24 cellular contexts compared by ENCODE assay signal in the genomic region with DNA sequence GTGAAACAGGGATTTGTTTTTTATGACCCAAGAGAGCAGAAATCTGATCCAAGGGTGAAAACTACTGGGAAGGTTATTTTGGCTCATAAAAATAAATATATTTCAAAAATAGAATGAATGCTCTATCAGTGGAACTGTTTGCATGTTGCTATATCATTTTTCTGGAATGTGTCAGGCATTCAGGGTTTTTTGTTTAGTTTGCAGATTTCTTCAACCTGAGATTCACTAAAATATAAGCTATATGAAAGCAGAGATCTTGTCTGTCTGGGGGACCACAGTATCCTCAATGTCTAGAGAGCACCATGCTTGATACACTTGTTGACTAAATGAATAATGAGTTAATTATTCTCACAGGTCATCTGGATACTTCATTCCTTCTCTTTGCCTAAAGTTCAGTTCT.
DNase-seq lines count a peak whose midpoint lies in the region; ATAC-seq and TF ChIP-seq lines count a peak whose summit lies in the region.
"Had no signal": no experiment of that assay in that cellular context is flagged by ENCODE, and none has a peak within 500 bp of the region (broad histone marks: within the 10 kb centered on the region; RNA-seq: fewer than 3 reads in every experiment).

No MANE protein-coding gene starts in this region.

- DNase-seq in IMR-90 (no peak), fibroblast of peridontal ligament (ENCODE audit: extremely low read depth) (peak; percentile 4), myocyte (ENCODE audit: low read depth) (peak; percentile 12), GM19240 (ENCODE audit: insufficient read length, low spot score) (no peak), WTC11 (ENCODE audit: low spot score) (no peak), heart left ventricle (no peak)
- DNase-seq: 8988T; ACHN; BE2C; C1 segment of cervical spinal cord; CD4-positive, alpha-beta memory T cell; CD4-positive, CD25-positive, alpha-beta regulatory T cell; CD8-positive, alpha-beta memory T cell; COR-L47; DMS 273 treated with DMSO at 0.1 percent for 48 hours; DMS153; DMS53; DMS79; DND-41; EL; GDM1 had no signal

- H3K23ac ChIP-seq in IMR-90 (ENCODE audit: low read depth, low read length) = no peak overlapping the region

- H3K27me3 ChIP-seq in IMR-90 (ENCODE audit: control insufficient read depth, insufficient read depth, low read length) (no peaks in the 10 kb centered on the region), heart left ventricle (no peaks in the 10 kb centered on the region)
- H3K27me3 ChIP-seq: BE2C, BLaER1 had no signal

- H3K4me2 ChIP-seq in IMR-90 (ENCODE audit: low read depth, low read length) = no peak overlapping the region
- H3K4me2 ChIP-seq: BLaER1 had no signal

- intact Hi-C loops in IMR-90 (cut with micrococcal nuclease) (no loop called here), heart left ventricle (cut with DNase I) (no loop called here)

- H3K79me1 ChIP-seq in IMR-90 (ENCODE audit: low read depth in 1 of 2, low read length in 2 of 2) = no peaks in the 10 kb centered on the region

- ATAC-seq in IMR-90 (ENCODE audit: low read depth) (peak; percentile 21), WTC11 (no peak), heart left ventricle (no peak)
- ATAC-seq: GM12878 had no signal

- no peak overlapping the region for H2BK15ac ChIP-seq in IMR-90 (ENCODE audit: low read depth, low read length)

- dilution Hi-C loops in IMR-90 (cut with HindIII; ENCODE audit: low sequenced_read_pairs, unreplicated experiment) = no loop called here

- H3K27ac ChIP-seq in IMR-90 (ENCODE audit: insufficient read depth, low read length) = no peak overlapping the region
- H3K27ac ChIP-seq in heart left ventricle = no peak overlapping the region
- H3K27ac ChIP-seq: BLaER1 had no signal

- TF ChIP-seq CTCF in IMR-90 (conservative IDR thresholded peaks at IDR 0.05; ENCODE audit: low read depth, low read length) (no peak), WTC11 (IDR thresholded peaks at IDR 0.05) (no peak), heart left ventricle (IDR thresholded peaks at IDR 0.05) (no peak)

- no peak overlapping the region for H2AK5ac ChIP-seq in IMR-90 (ENCODE audit: low read depth, low read length)

- no peak overlapping the region for H4K8ac ChIP-seq in IMR-90 (ENCODE audit: low read depth in 2 of 2, low read length in 2 of 2)

- no peak overlapping the region for H2BK120ac ChIP-seq in IMR-90 (ENCODE audit: low read depth, low read length)

- no peak overlapping the region for H3K4me3 ChIP-seq in IMR-90 (ENCODE audit: insufficient read depth, low read depth, low read length)
- no peak overlapping the region for H3K4me3 ChIP-seq in heart left ventricle
- H3K4me3 ChIP-seq: BLaER1, GM12878 had no signal

- POLR2A ChIA-PET in IMR-90 (lab: Charles Lee; ENCODE audit: unreplicated experiment) (no interaction called here), WTC11 (lab: Charles Lee) (no interaction called here)

- TF ChIP-seq POLR2A in IMR-90 (IDR thresholded peaks at IDR 0.05; ENCODE audit: low read depth, low read length) (no peak), heart left ventricle (IDR thresholded peaks at IDR 0.05) (no peak)

- no peak overlapping the region for H2BK5ac ChIP-seq in IMR-90 (ENCODE audit: low read depth, low read length, poor library complexity, severe bottlenecking)

- no peak overlapping the region for H3K18ac ChIP-seq in IMR-90 (ENCODE audit: low read depth, low read length)

- H3K27ac Mint-ChIP-seq in WTC11 = no peak overlapping the region
- H3K27ac Mint-ChIP-seq: CD14-positive monocyte; CD4-positive, alpha-beta memory T cell; CD4-positive, CD25-positive, alpha-beta regulatory T cell; CD8-positive, alpha-beta memory T cell had no signal

- H4K20me1 ChIP-seq in IMR-90 (ENCODE audit: insufficient read depth, low read length) = no peaks in the 10 kb centered on the region
- H4K20me1 ChIP-seq: BLaER1 had no signal

- H3K9me1 ChIP-seq in IMR-90 (ENCODE audit: insufficient read depth, low read length) = no peaks in the 10 kb centered on the region

- H3K4ac ChIP-seq in IMR-90 (ENCODE audit: low read depth, low read length) = no peak overlapping the region

- in situ Hi-C loops in IMR-90 (cut with MboI; ENCODE audit: low sequenced_read_pairs) = no loop called here

- H3K27me3 Mint-ChIP-seq in WTC11 (ENCODE audit: low read depth) = no peaks in the 10 kb centered on the region
- H3K27me3 Mint-ChIP-seq: CD4-positive, alpha-beta memory T cell; CD4-positive, CD25-positive, alpha-beta regulatory T cell; CD8-positive, alpha-beta memory T cell had no signal

- H2BK20ac ChIP-seq in IMR-90 (ENCODE audit: low read depth, low read length) = no peak overlapping the region

- no peak overlapping the region for H3K56ac ChIP-seq in IMR-90 (ENCODE audit: extremely low read depth, insufficient read depth, low read length)

- no peaks in the 10 kb centered on the region for H3K36me3 ChIP-seq in IMR-90 (ENCODE audit: control insufficient read depth, insufficient read depth, low read length)
- H3K36me3 ChIP-seq in heart left ventricle = peaks cover 0 to 8% (median 0%) of the 10 kb centered on the region in 9 donors
- H3K36me3 ChIP-seq: BE2C had no signal

- CTCF ChIA-PET in IMR-90 (lab: Yijun Ruan, JAX) = interaction anchor here (1.4 kb wide), 1 partner anchor 12 kb away, joined by 3 read pairs; no protein-coding TSS in a partner anchor
- CTCF ChIA-PET in WTC11 (lab: Charles Lee) = no interaction called here

- no peak overlapping the region for H3K14ac ChIP-seq in IMR-90 (replicated peaks; ENCODE audit: low read depth, low read length)

- H3K9me3 Mint-ChIP-seq in WTC11 = peaks cover 24% of the 10 kb centered on the region

- no peak overlapping the region for H2AK9ac ChIP-seq in IMR-90 (replicated peaks; ENCODE audit: low read depth, low read length, poor library complexity)

- no peak for TF ChIP-seq RAD21 in IMR-90 (IDR thresholded peaks at IDR 0.05; ENCODE audit: low read length)

- H3K4me1 Mint-ChIP-seq in WTC11 = no peaks in the 10 kb centered on the region
- H3K4me1 Mint-ChIP-seq: CD14-positive monocyte had no signal

- no peak overlapping the region for H3K4me3 Mint-ChIP-seq in WTC11
- H3K4me3 Mint-ChIP-seq: CD14-positive monocyte; CD4-positive, alpha-beta memory T cell; CD4-positive, CD25-positive, alpha-beta regulatory T cell; CD8-positive, alpha-beta memory T cell had no signal

- no TSS peak for BruUV-seq in IMR-90 (replicated peaks; lab: Mats Ljungman, UMichigan)

- no peak overlapping the region for H4K91ac ChIP-seq in IMR-90 (ENCODE audit: insufficient read depth, low read depth, low read length)

- H3K9ac ChIP-seq in IMR-90 (ENCODE audit: low read depth, low read length) = no peak overlapping the region
- H3K9ac ChIP-seq: BLaER1 had no signal

- H3K9me3 ChIP-seq in IMR-90 (ENCODE audit: control insufficient read depth, insufficient read depth, low read length) = no peaks in the 10 kb centered on the region
- H3K9me3 ChIP-seq in heart left ventricle = peaks cover 0 to 35% (median 9%) of the 10 kb centered on the region in 12 donors
- H3K9me3 ChIP-seq: BE2C had no signal

- H3K4me1 ChIP-seq in IMR-90 (ENCODE audit: control insufficient read depth, insufficient read depth, low read length) = no peaks in the 10 kb centered on the region
- H3K4me1 ChIP-seq in heart left ventricle = no peaks in the 10 kb centered on the region
- H3K4me1 ChIP-seq: BE2C, BLaER1 had no signal

- no peak overlapping the region for H2AFZ ChIP-seq in IMR-90 (replicated peaks; ENCODE audit: low read length, poor library complexity)

- peaks cover 9% of the 10 kb centered on the region for H3K36me3 Mint-ChIP-seq in WTC11

- no peak overlapping the region for H4K5ac ChIP-seq in IMR-90 (ENCODE audit: low read depth, low read length)

TF ChIP-seq in IMR-90, 13 proteins besides CTCF, POLR2A, EP300 and RAD21:
- TF ChIP-seq, protein P1, sequence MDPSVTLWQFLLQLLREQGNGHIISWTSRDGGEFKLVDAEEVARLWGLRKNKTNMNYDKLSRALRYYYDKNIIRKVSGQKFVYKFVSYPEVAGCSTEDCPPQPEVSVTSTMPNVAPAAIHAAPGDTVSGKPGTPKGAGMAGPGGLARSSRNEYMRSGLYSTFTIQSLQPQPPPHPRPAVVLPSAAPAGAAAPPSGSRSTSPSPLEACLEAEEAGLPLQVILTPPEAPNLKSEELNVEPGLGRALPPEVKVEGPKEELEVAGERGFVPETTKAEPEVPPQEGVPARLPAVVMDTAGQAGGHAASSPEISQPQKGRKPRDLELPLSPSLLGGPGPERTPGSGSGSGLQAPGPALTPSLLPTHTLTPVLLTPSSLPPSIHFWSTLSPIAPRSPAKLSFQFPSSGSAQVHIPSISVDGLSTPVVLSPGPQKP (IDR thresholded peaks at IDR 0.05; ENCODE audit: borderline replicate concordance, low read depth, low read length) = no peak
- no peak for TF ChIP-seq BHLHE40 (IDR thresholded peaks at IDR 0.05; ENCODE audit: low read depth, low read length)
- no peak for TF ChIP-seq MAZ (IDR thresholded peaks at IDR 0.05; ENCODE audit: borderline replicate concordance, low read depth, low read length)
- TF ChIP-seq MAFK (IDR thresholded peaks at IDR 0.05; ENCODE audit: low read depth, low read length) = peak; percentile 39; the same call in 1 of the 2 replicates

TF ChIP-seq in WTC11, 78 proteins besides CTCF, POLR2A, EP300 and RAD21 (continues in another document):
- TF ChIP-seq, protein P2, sequence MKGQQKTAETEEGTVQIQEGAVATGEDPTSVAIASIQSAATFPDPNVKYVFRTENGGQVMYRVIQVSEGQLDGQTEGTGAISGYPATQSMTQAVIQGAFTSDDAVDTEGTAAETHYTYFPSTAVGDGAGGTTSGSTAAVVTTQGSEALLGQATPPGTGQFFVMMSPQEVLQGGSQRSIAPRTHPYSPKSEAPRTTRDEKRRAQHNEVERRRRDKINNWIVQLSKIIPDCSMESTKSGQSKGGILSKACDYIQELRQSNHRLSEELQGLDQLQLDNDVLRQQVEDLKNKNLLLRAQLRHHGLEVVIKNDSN (CRISPR knock-in tag; IDR thresholded peaks at IDR 0.05) = no peak
- TF ChIP-seq KAT7 (CRISPR knock-in tag; IDR thresholded peaks at IDR 0.05; ENCODE audit: borderline replicate concordance) (no peak), NR2C2 (CRISPR knock-in tag; IDR thresholded peaks at IDR 0.05) (no peak), ZNF263 (CRISPR knock-in tag; IDR thresholded peaks at IDR 0.05; ENCODE audit: low read depth) (no peak)
- TF ChIP-seq, protein P3, sequence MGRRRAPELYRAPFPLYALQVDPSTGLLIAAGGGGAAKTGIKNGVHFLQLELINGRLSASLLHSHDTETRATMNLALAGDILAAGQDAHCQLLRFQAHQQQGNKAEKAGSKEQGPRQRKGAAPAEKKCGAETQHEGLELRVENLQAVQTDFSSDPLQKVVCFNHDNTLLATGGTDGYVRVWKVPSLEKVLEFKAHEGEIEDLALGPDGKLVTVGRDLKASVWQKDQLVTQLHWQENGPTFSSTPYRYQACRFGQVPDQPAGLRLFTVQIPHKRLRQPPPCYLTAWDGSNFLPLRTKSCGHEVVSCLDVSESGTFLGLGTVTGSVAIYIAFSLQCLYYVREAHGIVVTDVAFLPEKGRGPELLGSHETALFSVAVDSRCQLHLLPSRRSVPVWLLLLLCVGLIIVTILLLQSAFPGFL (CRISPR knock-in tag; IDR thresholded peaks at IDR 0.05; ENCODE audit: borderline replicate concordance) = no peak

Comparison
In these comparisons a context has a peak if more than half of its experiments do, and no peak if none do; other contexts are left out.
1. DNase-seq: peak in fibroblast of peridontal ligament (single experiment) and myocyte (single experiment); none in IMR-90 (single experiment), GM19240 (single experiment), WTC11 (single experiment) and heart left ventricle (0 of 5).